Comparison of ENCODE assay signal across 8 cellular contexts in genomic region chr5:127072861-127073846, GRCh38. TPM values are rescaled to one million over a fixed set of nuclear protein-coding genes. Genes with fewer than 3 reads are reported as not detected.
DNase-seq lines count a peak whose midpoint lies in the region; ATAC-seq, FAIRE-seq and TF ChIP-seq lines count a peak whose summit lies in the region.

C5orf63 (minus strand) TSS chr5:127073502; CDS start chr5:127058995, 14,507 bp downstream.

- H3K27me3 Mint-ChIP-seq in CD4-positive, CD25-positive, alpha-beta regulatory T cell = no peaks in the 10 kb centered on the region

- peaks cover 14% of the 10 kb centered on the region for H3K36me3 Mint-ChIP-seq in CD4-positive, CD25-positive, alpha-beta regulatory T cell
- peaks cover 13% of the 10 kb centered on the region in 2 donors for H3K36me3 Mint-ChIP-seq in activated naive CD4-positive, alpha-beta T cell treated with anti-CD3 and anti-CD28 coated beads, Interleukin-2, amount 50 U/mL, for 72 hours

- H3K4me1 Mint-ChIP-seq in CD4-positive, CD25-positive, alpha-beta regulatory T cell = peaks cover 23 to 40% (median 27%) of the 10 kb centered on the region in 4 donors

- FAIRE-seq in small intestine (lab: Jason Lieb, UNC) = no peak
- no peak for FAIRE-seq in RCC 7860 (lab: Jason Lieb, UNC)

- intact Hi-C loops in left ventricle myocardium inferior (cut with micrococcal nuclease) = no loop called here

- H3K36me3 ChIP-seq in CD4-positive, CD25-positive, alpha-beta regulatory T cell (ENCODE audit: control insufficient read depth, insufficient read depth, low read length) = peaks cover 9% of the 10 kb centered on the region
- no peaks in the 10 kb centered on the region for H3K36me3 ChIP-seq in left ventricle myocardium inferior
- no peaks in the 10 kb centered on the region for H3K36me3 ChIP-seq in small intestine (ENCODE audit: control insufficient read depth in 2 of 2, insufficient read depth in 2 of 2, low read length in 2 of 2)

- peaks cover 14% of the 10 kb centered on the region for H3K4me1 ChIP-seq in CD4-positive, CD25-positive, alpha-beta regulatory T cell (ENCODE audit: control insufficient read depth, insufficient read depth, low read length, poor library complexity, severe bottlenecking)
- H3K4me1 ChIP-seq in left ventricle myocardium inferior (peaks cover 57% of the 10 kb centered on the region), small intestine (ENCODE audit: control insufficient read depth in 2 of 2, insufficient read depth in 1 of 2, low read depth in 1 of 2, low read length in 1 of 2) (peaks cover 0 to 2% of the 10 kb centered on the region in 2 donors)

- peak within 1 kb of the TSS; percentile 92 for H3K4me3 ChIP-seq in CD4-positive, CD25-positive, alpha-beta regulatory T cell (ENCODE audit: low read depth, low read length)
- peak within 1 kb of the TSS; percentile 73 for H3K4me3 ChIP-seq in left ventricle myocardium inferior
- H3K4me3 ChIP-seq in small intestine (ENCODE audit: low read depth in 1 of 2, low read length in 2 of 2) = peak within 1 kb of the TSS; percentile 66 to 76

- peak within 1 kb of the TSS; percentile 63 for H3K27ac ChIP-seq in CD4-positive, CD25-positive, alpha-beta regulatory T cell (ENCODE audit: insufficient read depth, low read length, poor library complexity, severe bottlenecking)
- H3K27ac ChIP-seq in left ventricle myocardium inferior (replicated peaks) (peak within 1 kb of the TSS; percentile 71), small intestine (ENCODE audit: low read depth in 1 of 2, low read length in 1 of 2) (peak within 1 kb of the TSS; percentile 51 to 82)

- H3K27me3 ChIP-seq in CD4-positive, CD25-positive, alpha-beta regulatory T cell (ENCODE audit: control insufficient read depth, insufficient read depth, low read length) = no peaks in the 10 kb centered on the region
- no peaks in the 10 kb centered on the region for H3K27me3 ChIP-seq in left ventricle myocardium inferior (ENCODE audit: low read depth)
- no peaks in the 10 kb centered on the region for H3K27me3 ChIP-seq in small intestine (ENCODE audit: control insufficient read depth in 2 of 2, insufficient read depth in 2 of 2, low read length in 2 of 2)

- H3K27ac Mint-ChIP-seq in CD4-positive, CD25-positive, alpha-beta regulatory T cell = peak within 1 kb of the TSS; percentile 91 to 96 (median 92)
- H3K27ac Mint-ChIP-seq in activated naive CD4-positive, alpha-beta T cell treated with anti-CD3 and anti-CD28 coated beads, Interleukin-2, amount 50 U/mL, for 72 hours = peak within 1 kb of the TSS; percentile 85 to 97

- H3K4me3 Mint-ChIP-seq in CD4-positive, CD25-positive, alpha-beta regulatory T cell = peak within 1 kb of the TSS; percentile 89 to 95 (median 91)

- H3K9me3 ChIP-seq in CD4-positive, CD25-positive, alpha-beta regulatory T cell (ENCODE audit: control insufficient read depth in 2 of 2, low read length in 2 of 2) = no peaks in the 10 kb centered on the region
- no peaks in the 10 kb centered on the region for H3K9me3 ChIP-seq in left ventricle myocardium inferior (replicated peaks)
- no peaks in the 10 kb centered on the region for H3K9me3 ChIP-seq in small intestine (ENCODE audit: control insufficient read depth, low read depth)

- peak; percentile 83 to 97 for ATAC-seq in CD4-positive, CD25-positive, alpha-beta regulatory T cell (ENCODE audit: low read depth in 2 of 2)
- peak; percentile 100 for ATAC-seq in GM19452 (IDR thresholded peaks at IDR 0.05; ENCODE audit: unreplicated experiment)
- ATAC-seq in HG03521 (IDR thresholded peaks at IDR 0.05; ENCODE audit: unreplicated experiment) = peak; percentile 98
- peak; percentile 84 for ATAC-seq in SK-N-SH treated with all-trans-retinoic acid at 6 μM for 48 hours
- ATAC-seq in activated naive CD4-positive, alpha-beta T cell treated with anti-CD3 and anti-CD28 coated beads, Interleukin-2, amount 50 U/mL, for 72 hours = peak; percentile 99

- TF ChIP-seq CTCF in left ventricle myocardium inferior (IDR thresholded peaks at IDR 0.05; ENCODE audit: borderline replicate concordance) = peak; percentile 36

- DNase-seq in CD4-positive, CD25-positive, alpha-beta regulatory T cell = peak; percentile 57 to 90 (median 73)
- peak; percentile 74 to 84 for DNase-seq in activated naive CD4-positive, alpha-beta T cell treated with anti-CD3 and anti-CD28 coated beads, Interleukin-2, amount 50 U/mL, for 72 hours (ENCODE audit: low spot score in 2 of 2)
- DNase-seq in left ventricle myocardium inferior (peak; percentile 65), small intestine (peak; percentile 69), RCC 7860 (ENCODE audit: low spot score) (no peak)

- no peaks in the 10 kb centered on the region for H3K9me3 Mint-ChIP-seq in CD4-positive, CD25-positive, alpha-beta regulatory T cell
- peaks cover 5 to 8% of the 10 kb centered on the region in 2 donors for H3K9me3 Mint-ChIP-seq in activated naive CD4-positive, alpha-beta T cell treated with anti-CD3 and anti-CD28 coated beads, Interleukin-2, amount 50 U/mL, for 72 hours

- WGBS in small intestine, 3 donors = 15 to 28% (median 18%) methylated on average over 55 to 56 of the region's 56 CpGs

TF ChIP-seq in SK-N-SH treated with all-trans-retinoic acid at 6 μM for 48 hours, 23 proteins besides CTCF, POLR2A, EP300 and RAD21:
- TF ChIP-seq GLIS3 (CRISPR knock-in tag; IDR thresholded peaks at IDR 0.05) (no peak), OSR1 (CRISPR knock-in tag; IDR thresholded peaks at IDR 0.05) (no peak), ZFP3 (CRISPR knock-in tag; IDR thresholded peaks at IDR 0.05) (0 out of 2 replicates have a peak, but pooled peaks have one; percentile 45), ZNF565 (CRISPR knock-in tag; conservative IDR thresholded peaks at IDR 0.05; ENCODE audit: low read depth) (no peak), SNAI2 (CRISPR knock-in tag; IDR thresholded peaks at IDR 0.05) (peak; percentile 46; the same call in 1 of the 2 replicates), CSDC2 (CRISPR knock-in tag; IDR thresholded peaks at IDR 0.05) (0 out of 2 replicates have a peak, but pooled peaks have one; percentile 82)

RNA-seq across cellular contexts. Expression of gene C5orf63, which starts in this region (rescaled TPM):
- 4.4 TPM for total RNA-seq in CD4-positive, CD25-positive, alpha-beta regulatory T cell
- 10 to 100 TPM in 1 of 4 donors, 1 to 10 TPM in 3; 6.3 to 14.8 (median 7.8) TPM for polyA plus RNA-seq in CD4-positive, CD25-positive, alpha-beta regulatory T cell
- total RNA-seq in activated naive CD4-positive, alpha-beta T cell treated with anti-CD3 and anti-CD28 coated beads, Interleukin-2, amount 50 U/mL, for 72 hours = 10 to 100 TPM in 1 of 2 donors, 1 to 10 TPM in 1; 9.7 to 11.7 TPM
- total RNA-seq in left ventricle myocardium inferior = 10.3 TPM
- 1 to 10 TPM; 4.2 to 7.8 (median 4.9) TPM for polyA plus RNA-seq in small intestine
